ENCODE assay signal across 1 cellular context in genomic region chr7:135414850-135415439, GRCh38.
TF ChIP-seq lines count a peak whose summit lies in the region.

No MANE protein-coding gene starts in this region.

TF ChIP-seq in SK-N-SH treated with all-trans-retinoic acid at 6 μM for 48 hours, 23 proteins besides CTCF, POLR2A, EP300 and RAD21 (continued from another document):
- TF ChIP-seq TSHZ2 (CRISPR knock-in tag; IDR thresholded peaks at IDR 0.05): no peak
- TF ChIP-seq ZC3H10 (CRISPR knock-in tag; IDR thresholded peaks at IDR 0.05): no peak
- TF ChIP-seq ARNTL (CRISPR knock-in tag; IDR thresholded peaks at IDR 0.05; ENCODE audit: borderline replicate concordance, low read depth): no peak
- no peak for TF ChIP-seq ISL1 (CRISPR knock-in tag; IDR thresholded peaks at IDR 0.05)
- no peak for TF ChIP-seq OSR1 (CRISPR knock-in tag; IDR thresholded peaks at IDR 0.05)
